Comparison of ENCODE assay signal across 33 cellular contexts in genomic region chr19:12685831-12686230, GRCh38. TPM values are rescaled to one million over a fixed set of nuclear protein-coding genes. Genes with fewer than 3 reads are reported as not detected.
"Had no signal": no experiment of that assay in that cellular context is flagged by ENCODE, and none has a peak within 500 bp of the region (broad histone marks: within the 10 kb centered on the region; RNA-seq: fewer than 3 reads in every experiment).

No MANE protein-coding gene starts in this region.

- H3K27me3 Mint-ChIP-seq: activated CD4-positive, alpha-beta memory T cell treated with anti-CD3 and anti-CD28 coated beads, Interleukin-2, amount 10 ng/mL, durations not matched to agents 7 days and 5 days; activated CD4-positive, alpha-beta T cell treated with anti-CD3 and anti-CD28 coated beads for 36 hours; activated CD4-positive, alpha-beta T cell treated with anti-CD3 and anti-CD28 coated beads, Interleukin-2, amount 10 ng/mL, durations not matched to agents 7 days and 5 days; activated naive CD4-positive, alpha-beta T cell treated with anti-CD3 and anti-CD28 coated beads, Interleukin-2, amount 50 U/mL, for 24 hours; activated T-cell treated with anti-CD3 and anti-CD28 coated beads, Interleukin-2, amount 50 U/mL, for 24 hours; effector memory CD8-positive, alpha-beta T cell had no signal

- H3K9me3 Mint-ChIP-seq: activated CD4-positive, alpha-beta memory T cell treated with anti-CD3 and anti-CD28 coated beads, Interleukin-2, amount 10 ng/mL, durations not matched to agents 7 days and 5 days; activated CD4-positive, alpha-beta T cell treated with anti-CD3 and anti-CD28 coated beads, Interleukin-2, amount 10 ng/mL, durations not matched to agents 7 days and 5 days; activated naive CD4-positive, alpha-beta T cell treated with anti-CD3 and anti-CD28 coated beads, Interleukin-2, amount 50 U/mL, for 24 hours; activated T-cell treated with anti-CD3 and anti-CD28 coated beads, Interleukin-2, amount 50 U/mL, for 24 hours; activated T-cell treated with anti-CD3 and anti-CD28 coated beads, Interleukin-2, amount 50 U/mL, for 72 hours; effector memory CD8-positive, alpha-beta T cell had no signal

- FAIRE-seq: colon had no signal

- H3K27ac Mint-ChIP-seq: activated CD4-positive, alpha-beta memory T cell treated with anti-CD3 and anti-CD28 coated beads, Interleukin-2, amount 10 ng/mL, durations not matched to agents 7 days and 5 days; activated CD4-positive, alpha-beta T cell treated with anti-CD3 and anti-CD28 coated beads for 36 hours; activated CD4-positive, alpha-beta T cell treated with anti-CD3 and anti-CD28 coated beads, Interleukin-2, amount 10 ng/mL, durations not matched to agents 7 days and 5 days; activated naive CD4-positive, alpha-beta T cell treated with anti-CD3 and anti-CD28 coated beads, Interleukin-2, amount 50 U/mL, for 24 hours; activated T-cell treated with anti-CD3 and anti-CD28 coated beads, Interleukin-2, amount 50 U/mL, for 24 hours; activated T-cell treated with anti-CD3 and anti-CD28 coated beads, Interleukin-2, amount 50 U/mL, for 72 hours; effector memory CD8-positive, alpha-beta T cell had no signal

- H3K9me3 ChIP-seq: adrenal gland, body of pancreas, esophagus muscularis mucosa, gastrocnemius medialis, heart right ventricle had no signal

- H3K4me3 Mint-ChIP-seq: activated CD4-positive, alpha-beta memory T cell treated with anti-CD3 and anti-CD28 coated beads, Interleukin-2, amount 10 ng/mL, durations not matched to agents 7 days and 5 days; activated CD4-positive, alpha-beta T cell treated with anti-CD3 and anti-CD28 coated beads for 36 hours; activated CD4-positive, alpha-beta T cell treated with anti-CD3 and anti-CD28 coated beads, Interleukin-2, amount 10 ng/mL, durations not matched to agents 7 days and 5 days; activated naive CD4-positive, alpha-beta T cell treated with anti-CD3 and anti-CD28 coated beads, Interleukin-2, amount 50 U/mL, for 24 hours; activated T-cell treated with anti-CD3 and anti-CD28 coated beads, Interleukin-2, amount 50 U/mL, for 24 hours; activated T-cell treated with anti-CD3 and anti-CD28 coated beads, Interleukin-2, amount 50 U/mL, for 72 hours; effector memory CD8-positive, alpha-beta T cell had no signal

- H3K27ac ChIP-seq: adrenal gland, body of pancreas, esophagus muscularis mucosa, foreskin keratinocyte, gastrocnemius medialis, heart right ventricle, hepatocyte had no signal

- H3K4me2 ChIP-seq: hepatocyte had no signal

- ATAC-seq: activated CD4-positive, alpha-beta T cell treated with anti-CD3 and anti-CD28 coated beads for 36 hours; activated T-cell treated with anti-CD3 and anti-CD28 coated beads, Interleukin-2, amount 50 U/mL, for 72 hours; body of pancreas; effector memory CD8-positive, alpha-beta T cell; foreskin keratinocyte; gastrocnemius medialis; heart right ventricle had no signal

- DNase-seq: activated CD4-positive, alpha-beta memory T cell treated with anti-CD3 and anti-CD28 coated beads, Interleukin-2, amount 10 ng/mL, durations not matched to agents 7 days and 5 days; activated CD4-positive, alpha-beta T cell treated with anti-CD3 and anti-CD28 coated beads for 36 hours; activated CD4-positive, alpha-beta T cell treated with anti-CD3 and anti-CD28 coated beads, Interleukin-2, amount 10 ng/mL, durations not matched to agents 7 days and 5 days; activated CD4-positive, alpha-beta T cell treated with anti-CD3 and anti-CD28 coated beads, Interleukin-2, amount 50 U/mL, for 4 hours; activated CD4-positive, CD25-positive, alpha-beta regulatory T cell; activated CD4-positive, CD25-positive, alpha-beta regulatory T cell treated with anti-CD3 and anti-CD28 coated beads, Interleukin-2, amount 50 U/mL, for 72 hours; activated CD8-positive, alpha-beta memory T cell treated with anti-CD3 and anti-CD28 coated beads, Interleukin-2, amount 50 U/mL, for 48 hours; activated effector memory CD4-positive, alpha-beta T cell treated with Interleukin-2 at 50 U/mL for 16 hours; activated gamma-delta T cell treated with Interleukin-2 at 50 U/mL for 16 hours; activated naive CD4-positive, alpha-beta T cell treated with Interleukin-2 at 50 U/mL for 16 hours; activated T-cell treated with anti-CD3 and anti-CD28 coated beads for 4 hours; activated T-cell treated with anti-CD3 and anti-CD28 coated beads, Interleukin-2, amount 50 U/mL, for 24 hours; activated T-cell treated with anti-CD3 and anti-CD28 coated beads, Interleukin-2, amount 50 U/mL, for 72 hours; adrenal gland; amygdala; aorta; body of pancreas; caudate nucleus; cortex of kidney; dermis blood vessel endothelial cell; effector CD4-positive, alpha-beta T cell; effector memory CD8-positive, alpha-beta T cell; erythroblast; foreskin keratinocyte; gastrocnemius medialis; heart right ventricle; T-helper 2 cell had no signal

- H3K4me1 ChIP-seq: adrenal gland, foreskin keratinocyte had no signal

- H3K36me3 ChIP-seq: adrenal gland, gastrocnemius medialis had no signal

- H3K4me3 ChIP-seq: adrenal gland, body of pancreas, esophagus muscularis mucosa, gastrocnemius medialis, heart right ventricle, hepatocyte had no signal

- H3K79me2 ChIP-seq: hepatocyte had no signal

- H3K27me3 ChIP-seq: adrenal gland, body of pancreas, esophagus muscularis mucosa, foreskin keratinocyte, gastrocnemius medialis, heart right ventricle, hepatocyte had no signal

- H2AFZ ChIP-seq: hepatocyte had no signal

RNA-seq across cellular contexts. Expression of gene GNG14, which starts 2.0 kb away (rescaled TPM):
- total RNA-seq: activated CD4-positive, alpha-beta memory T cell treated with anti-CD3 and anti-CD28 coated beads, Interleukin-2, amount 10 ng/mL, durations not matched to agents 7 days and 5 days; activated CD4-positive, alpha-beta T cell treated with anti-CD3 and anti-CD28 coated beads for 36 hours; activated CD4-positive, alpha-beta T cell treated with anti-CD3 and anti-CD28 coated beads, Interleukin-2, amount 10 ng/mL, durations not matched to agents 7 days and 5 days; activated T-cell treated with anti-CD3 and anti-CD28 coated beads, Interleukin-2, amount 50 U/mL, for 72 hours; adrenal gland; aorta; body of pancreas; chondrocyte; dermis blood vessel endothelial cell; esophagus muscularis mucosa; foreskin keratinocyte; gastrocnemius medialis; heart right ventricle; hepatocyte; T-helper 1 cell treated with Interleukin-12 subunit alpha and Interleukin-12 subunit beta and Interleukin-4 antibody, amounts not matched to agents 30 ng/mL and 1 ng/mL, for 36 hours had no signal
- polyA plus RNA-seq: adrenal gland, aorta, foreskin keratinocyte, heart right ventricle, hepatocyte had no signal
